24 cellular contexts compared by ENCODE assay signal in the genomic region with DNA sequence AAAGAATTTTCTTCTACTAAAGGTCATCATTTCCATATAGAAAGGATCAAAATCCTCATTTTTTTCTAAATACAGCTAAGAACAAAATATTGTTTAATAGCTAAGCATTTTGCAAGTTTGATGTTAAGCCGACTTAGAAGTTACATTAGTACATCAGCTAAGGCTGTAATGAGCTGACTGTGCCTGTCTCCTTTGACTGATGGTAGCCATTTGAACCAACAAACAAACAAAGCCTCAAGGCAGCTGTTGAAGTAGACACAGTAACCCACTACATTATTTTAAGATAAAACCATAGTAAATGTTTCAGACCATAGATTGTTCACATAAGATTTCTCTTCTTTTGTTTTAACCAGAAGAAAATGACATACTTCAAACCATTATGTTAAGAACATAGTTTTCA.
"Had no signal": no experiment of that assay in that cellular context is flagged by ENCODE, and none has a peak within 500 bp of the region (broad histone marks: within the 10 kb centered on the region; RNA-seq: fewer than 3 reads in every experiment).

No MANE protein-coding gene starts in this region.

- ATAC-seq: activated T-cell treated with anti-CD3 and anti-CD28 coated beads, Interleukin-2, amount 50 U/mL, for 72 hours; body of pancreas; left ventricle myocardium superior; naive thymus-derived CD8-positive, alpha-beta T cell; right cardiac atrium had no signal

- DNase-seq: activated CD4-positive, alpha-beta T cell treated with anti-CD3 and anti-CD28 coated beads for 4 hours; activated CD4-positive, alpha-beta T cell treated with anti-CD3 and anti-CD28 coated beads, Interleukin-2, amount 50 U/mL, for 4 hours; activated CD4-positive, CD25-positive, alpha-beta regulatory T cell; activated naive CD4-positive, alpha-beta T cell treated with anti-CD3 and anti-CD28 coated beads for 36 hours; activated naive CD8-positive, alpha-beta T cell treated with anti-CD3 and anti-CD28 coated beads for 36 hours; activated T-cell treated with anti-CD3 and anti-CD28 coated beads for 4 hours; activated T-cell treated with anti-CD3 and anti-CD28 coated beads, Interleukin-2, amount 50 U/mL, for 72 hours; adrenal gland; aorta; body of pancreas; cerebellar nuclear complex; colonic mucosa; effector memory CD4-positive, alpha-beta T cell; glutamatergic neuron; left ventricle myocardium superior; mammary epithelial cell; naive thymus-derived CD8-positive, alpha-beta T cell; occipital lobe; right cardiac atrium; spleen; stimulated activated naive CD4-positive, alpha-beta T cell; T-helper 1 cell; transverse colon had no signal

- H3K27ac ChIP-seq: adrenal gland, body of pancreas, colonic mucosa, parathyroid adenoma, spleen, transverse colon had no signal
